Comparison of ENCODE assay signal across 7 cellular contexts in the genomic region with DNA sequence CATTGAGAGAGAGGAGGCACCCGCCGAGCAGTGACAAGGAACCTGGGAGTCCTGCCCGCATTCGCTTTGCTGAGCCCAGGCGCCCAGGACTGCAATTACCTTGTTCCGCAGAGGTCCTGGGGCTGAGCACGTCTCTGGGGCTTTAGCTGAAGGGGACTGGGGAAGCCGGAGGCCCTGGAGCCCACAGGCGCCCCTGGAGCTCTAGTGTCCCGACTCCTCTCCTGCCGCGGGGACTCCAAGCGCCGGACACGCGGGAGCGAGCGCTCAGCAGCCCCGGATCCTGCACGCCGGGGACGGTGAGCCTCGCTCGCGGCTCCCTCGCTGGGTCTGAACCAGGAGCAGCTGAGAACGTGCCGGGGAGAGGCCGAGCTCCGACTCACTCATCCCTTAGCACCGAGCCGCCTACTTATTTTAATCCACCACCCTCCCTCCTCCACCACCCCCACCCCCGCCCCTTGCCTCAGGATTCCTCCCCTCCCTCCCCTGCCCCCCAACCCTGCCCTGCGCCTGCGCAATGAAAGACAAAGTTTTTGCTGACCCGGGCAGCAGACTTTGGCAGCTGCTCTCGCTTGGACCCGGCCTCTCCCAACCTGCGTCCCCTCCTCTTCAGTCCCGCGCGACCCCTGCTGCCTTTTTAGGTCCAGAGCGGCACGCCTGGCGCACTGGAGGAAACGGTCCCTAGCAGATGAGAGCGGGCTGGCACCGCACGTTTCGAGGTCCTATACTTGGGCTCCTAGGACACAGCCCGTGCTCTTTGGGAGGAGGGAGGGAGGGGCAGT. TPM values are rescaled to one million over a fixed set of nuclear protein-coding genes. Genes with fewer than 3 reads are reported as not detected.
DNase-seq lines count a peak whose midpoint lies in the region; ATAC-seq, FAIRE-seq and TF ChIP-seq lines count a peak whose summit lies in the region.

A gene (minus strand): TSS at position 382 of the 779 bp plus-strand sequence. CDS start 4,818 bp downstream, outside the sequence.

- H3K27ac Mint-ChIP-seq in chondrocyte (ENCODE audit: unreplicated experiment): peak within 1 kb of the TSS; percentile 84

- WGBS in HepG2 (ENCODE audit: low lambda C conversion rate): under 1% methylated on average over 29 of the region's 51 CpGs
- 1% methylated on average over 51 of the region's 51 CpGs for WGBS in thymus

- no peaks in the 10 kb centered on the region for H3K9me3 Mint-ChIP-seq in chondrocyte (ENCODE audit: low read depth)

- H3K4me3 ChIP-seq in H7 (ENCODE audit: insufficient read depth, low read depth, low read length) (peak within 1 kb of the TSS; percentile 40), HepG2 (replicated peaks in 1 of 3; ENCODE audit: insufficient read depth in 1 of 3, low read depth in 2 of 3, low read length in 3 of 3) (peak within 1 kb of the TSS; percentile 59 to 80 (median 68)), thymus (ENCODE audit: low read length) (peak within 1 kb of the TSS; percentile 21)

- CTCF ChIA-PET in HepG2 (lab: Yijun Ruan, JAX; ENCODE audit: low intra/inter-chr PET ratio, low total read pairs): no interaction called here

- peak within 1 kb of the TSS; percentile 42; the same call in 1 of the 2 replicates for H3K9ac ChIP-seq in HepG2 (ENCODE audit: insufficient read depth, low read depth, low read length)

- no peak for TF ChIP-seq POLR2A in HepG2 (IDR thresholded peaks at IDR 0.05; ENCODE audit: insufficient read depth in 1 of 2, low read depth in 2 of 2, low read length in 2 of 2)

- peak; percentile 94 for DNase-seq in H7
- DNase-seq in NCI-H526 treated with DMSO at 0.1 percent for 48 hours (lab: John Stamatoyannopoulos, UW): peak; percentile 47
- peak; percentile 94 for DNase-seq in chondrocyte (ENCODE audit: low spot score)
- DNase-seq in HepG2 (ENCODE audit: low spot score): peak; percentile 53
- no peak for DNase-seq in hippocampal formation (lab: John Stamatoyannopoulos, UW)

- no peaks in the 10 kb centered on the region for H4K20me1 ChIP-seq in HepG2 (ENCODE audit: insufficient read depth, low read length)

- peak; percentile 44 for TF ChIP-seq CTCF in chondrocyte (IDR thresholded peaks at IDR 0.05)
- peak; percentile 65 for TF ChIP-seq CTCF in HepG2 (CRISPR knock-in tag; IDR thresholded peaks at IDR 0.05)

- H3K4me3 Mint-ChIP-seq in chondrocyte (ENCODE audit: unreplicated experiment): peak within 1 kb of the TSS; percentile 80

- H3K4me1 ChIP-seq in HepG2 (ENCODE audit: insufficient read depth, low read length): peaks cover 31% of the 10 kb centered on the region
- no peaks in the 10 kb centered on the region for H3K4me1 ChIP-seq in thymus (ENCODE audit: control insufficient read depth, insufficient read depth, low read length)

- H3K27me3 ChIP-seq in H7 (ENCODE audit: control insufficient read depth, insufficient read depth, low read length): peaks cover 99% of the 10 kb centered on the region
- H3K27me3 ChIP-seq in HepG2 (ENCODE audit: control insufficient read depth in 1 of 2, insufficient read depth in 2 of 2, low read length in 2 of 2): peaks cover 7 to 58% of the 10 kb centered on the region in 2 experiments
- peaks cover 88% of the 10 kb centered on the region for H3K27me3 ChIP-seq in thymus (ENCODE audit: control insufficient read depth, insufficient read depth)

- no peak for FAIRE-seq in HepG2 (lab: Jason Lieb, UNC)

- no peaks in the 10 kb centered on the region for H3K79me2 ChIP-seq in HepG2 (ENCODE audit: insufficient read depth, low read length)

- H3K4me2 ChIP-seq in HepG2 (ENCODE audit: low read depth, low read length): peak within 1 kb of the TSS; percentile 97

- TF ChIP-seq EP300 in HepG2 (IDR thresholded peaks at IDR 0.05; ENCODE audit: low read depth in 2 of 2, low read length in 2 of 2) (no peak), HepG2 (CRISPR knock-in tag; IDR thresholded peaks at IDR 0.05; ENCODE audit: borderline replicate concordance) (no peak)

- H3K9me3 ChIP-seq in HepG2 (ENCODE audit: low read length): no peaks in the 10 kb centered on the region
- peaks cover 1% of the 10 kb centered on the region for H3K9me3 ChIP-seq in thymus (ENCODE audit: control insufficient read depth)

- ATAC-seq in HepG2 (peak; percentile 78), HG03175 (IDR thresholded peaks at IDR 0.05; ENCODE audit: unreplicated experiment) (no peak)

- H3K27ac ChIP-seq in HepG2 (ENCODE audit: extremely low read length, insufficient read depth, low read length) (no peak within 1 kb of the TSS), thymus (ENCODE audit: low read depth) (no peak within 1 kb of the TSS)

- peaks cover 10% of the 10 kb centered on the region for H3K27me3 Mint-ChIP-seq in chondrocyte (ENCODE audit: low read depth)

- BruUV-seq in HepG2 (replicated peaks; lab: Mats Ljungman, UMichigan): no TSS peak

- H3K36me3 ChIP-seq in H7 (replicated peaks; ENCODE audit: control insufficient read depth, insufficient read depth, low read length): no peaks in the 10 kb centered on the region
- H3K36me3 ChIP-seq in HepG2 (replicated peaks in 1 of 2; ENCODE audit: control insufficient read depth in 1 of 2, insufficient read depth in 2 of 2, low read length in 2 of 2): no peaks in the 10 kb centered on the region
- H3K36me3 ChIP-seq in thymus (ENCODE audit: control insufficient read depth, insufficient read depth): no peaks in the 10 kb centered on the region

- intact Hi-C loops in HepG2 (cut with micrococcal nuclease; ENCODE audit: unreplicated experiment): no loop called here

- in situ Hi-C loops in HepG2 (cut with HindIII; ENCODE audit: extremely low pct_ligation_motif_present, low pct_unique_long_range_greater_than_20kb): loop anchor here (5.0 kb wide), 1 partner anchor 504 kb away; no protein-coding TSS in a partner anchor

- H3K36me3 Mint-ChIP-seq in chondrocyte (ENCODE audit: low read depth): peaks cover 10% of the 10 kb centered on the region

- 0 out of 2 replicates have a peak, but pooled peaks have one; percentile 4 for TF ChIP-seq RAD21 in HepG2 (CRISPR knock-in tag; IDR thresholded peaks at IDR 0.05)

- POLR2A ChIA-PET in HepG2 (lab: Yijun Ruan, JAX): interaction anchor here (0.7 to 5.4 kb wide), 7 partner anchors 10 to 798 kb away, joined by 3 to 55 read pairs (median 3); a partner anchor contains a TSS

- H2AFZ ChIP-seq in HepG2 (ENCODE audit: low read length): no peak within 1 kb of the TSS

- H3K4me1 Mint-ChIP-seq in chondrocyte (ENCODE audit: low read depth): peaks cover 53% of the 10 kb centered on the region

TF ChIP-seq in HepG2, 621 proteins besides CTCF, POLR2A, EP300 and RAD21 (continues in another document):
- TF ChIP-seq ZNF124 (CRISPR knock-in tag; IDR thresholded peaks at IDR 0.05): no peak
- no peak for TF ChIP-seq ZNF382 (CRISPR knock-in tag; IDR thresholded peaks at IDR 0.05; ENCODE audit: borderline replicate concordance)
- TF ChIP-seq ZNF598 (CRISPR knock-in tag; IDR thresholded peaks at IDR 0.05; ENCODE audit: borderline replicate concordance): no peak
- TF ChIP-seq ATRX (CRISPR knock-in tag; IDR thresholded peaks at IDR 0.05; ENCODE audit: borderline replicate concordance): no peak
- TF ChIP-seq MEF2D (CRISPR knock-in tag; IDR thresholded peaks at IDR 0.05): no peak
- TF ChIP-seq ZMAT3 (CRISPR knock-in tag; conservative IDR thresholded peaks at IDR 0.05): no peak
- TF ChIP-seq ZNF644 (CRISPR knock-in tag; IDR thresholded peaks at IDR 0.05; ENCODE audit: low read depth): no peak
- no peak for TF ChIP-seq FLYWCH1 (CRISPR knock-in tag; IDR thresholded peaks at IDR 0.05)
- TF ChIP-seq, protein P1, sequence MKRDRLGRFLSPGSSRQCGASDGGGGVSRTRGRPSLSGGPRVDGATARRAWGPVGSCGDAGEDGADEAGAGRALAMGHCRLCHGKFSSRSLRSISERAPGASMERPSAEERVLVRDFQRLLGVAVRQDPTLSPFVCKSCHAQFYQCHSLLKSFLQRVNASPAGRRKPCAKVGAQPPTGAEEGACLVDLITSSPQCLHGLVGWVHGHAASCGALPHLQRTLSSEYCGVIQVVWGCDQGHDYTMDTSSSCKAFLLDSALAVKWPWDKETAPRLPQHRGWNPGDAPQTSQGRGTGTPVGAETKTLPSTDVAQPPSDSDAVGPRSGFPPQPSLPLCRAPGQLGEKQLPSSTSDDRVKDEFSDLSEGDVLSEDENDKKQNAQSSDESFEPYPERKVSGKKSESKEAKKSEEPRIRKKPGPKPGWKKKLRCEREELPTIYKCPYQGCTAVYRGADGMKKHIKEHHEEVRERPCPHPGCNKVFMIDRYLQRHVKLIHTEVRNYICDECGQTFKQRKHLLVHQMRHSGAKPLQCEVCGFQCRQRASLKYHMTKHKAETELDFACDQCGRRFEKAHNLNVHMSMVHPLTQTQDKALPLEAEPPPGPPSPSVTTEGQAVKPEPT (CRISPR knock-in tag; IDR thresholded peaks at IDR 0.05; ENCODE audit: low read depth): no peak; the same call in 1 of the 2 replicates
- no peak for TF ChIP-seq RXRB (CRISPR knock-in tag; IDR thresholded peaks at IDR 0.05; ENCODE audit: borderline replicate concordance)

RNA-seq across cellular contexts. Expression of the gene that starts here (rescaled TPM):
- total RNA-seq in H7 (2014; rRNA removed; shearing (Covaris generic)): 0.44 TPM in 1 of 2 replicates, not detected in the other
- total RNA-seq in chondrocyte: 14.1 to 34.5 TPM (median 32.3 TPM) in 3 replicates
- total RNA-seq in HepG2 (2016; rRNA removed; fragmentation: Illumina TruSeq; extraction: Trizol): 0.81 and 1.1 TPM in 2 replicates
- total RNA-seq in HepG2 (2016; cell fraction: cytosol; rRNA removed; fragmentation: Illumina TruSeq; extraction: Trizol; ENCODE audit: low read depth): 0.44 and 0.81 TPM in 2 replicates
- 0.49 and 1.2 TPM in 2 replicates for total RNA-seq in HepG2 (2016; cell fraction: insoluble cytoplasmic fraction; rRNA removed; fragmentation: Illumina TruSeq; extraction: Trizol)
- total RNA-seq in HepG2 (2016; cell fraction: membrane; rRNA removed; fragmentation: Illumina TruSeq; extraction: Trizol): 1.00 and 1.0 TPM in 2 replicates
- total RNA-seq in HepG2 (2016; cell fraction: nucleus; rRNA removed; fragmentation: Illumina TruSeq; extraction: Trizol): 0.90 and 1.1 TPM in 2 replicates
- polyA plus RNA-seq in HepG2 (2011; rRNA removed): 0.63 and 0.72 TPM in 2 replicates
- 0.33 and 0.91 TPM in 2 replicates for polyA plus RNA-seq in HepG2 (2011; cell fraction: cytosol; rRNA removed)
- polyA plus RNA-seq in HepG2 (2011; cell fraction: nucleus; rRNA removed): 1.4 and 2.1 TPM in 2 replicates
- 0.05 and 0.35 TPM in 2 replicates for polyA plus RNA-seq in HepG2 (2012)
- 0.26 and 0.32 TPM in 2 replicates for polyA plus RNA-seq in HepG2 (2016; cell fraction: cytosol; fragmentation: Illumina TruSeq; extraction: Trizol; ENCODE audit: low read depth)
- polyA plus RNA-seq in HepG2 (2016; cell fraction: insoluble cytoplasmic fraction; fragmentation: Illumina TruSeq; extraction: Trizol; ENCODE audit: low read depth): 1.1 and 1.3 TPM in 2 replicates
- 0.49 TPM in 2 replicates for polyA plus RNA-seq in HepG2 (2016; cell fraction: membrane; fragmentation: Illumina TruSeq; extraction: Trizol; ENCODE audit: low read depth)
- polyA plus RNA-seq in HepG2 (2016; cell fraction: nucleus; fragmentation: Illumina TruSeq; extraction: Trizol; ENCODE audit: insufficient read depth, low read depth): 1.7 and 2.3 TPM in 2 replicates
- 0.20 TPM in 1 of 2 replicates, not detected in the other for polyA minus RNA-seq in HepG2 (2011; rRNA and poly(A)+ RNA removed; ENCODE audit: low replicate concordance)
- 0.26 TPM in 1 of 2 replicates, not detected in the other for polyA minus RNA-seq in HepG2 (2011; cell fraction: cytosol; rRNA and poly(A)+ RNA removed)
- polyA minus RNA-seq in HepG2 (2011; cell fraction: nucleus; rRNA and poly(A)+ RNA removed): 0.39 and 0.75 TPM in 2 replicates
- polyA plus RNA-seq in thymus: 6.0 TPM

Comparison
In these comparisons a context has a peak if more than half of its experiments do, and no peak if none do; other contexts are left out.
1. Peak in DNase-seq and H3K4me3 ChIP-seq in H7; RNA of the gene not detected or under 1 TPM.
2. DNase-seq: peak in NCI-H526 treated with DMSO at 0.1 percent for 48 hours (single experiment), chondrocyte (single experiment) and HepG2 (single experiment); none in hippocampal formation (0 of 2).
3. Peak in every context shown above with its lines, with median percentiles within 50 percentile points of each other: H3K4me3 ChIP-seq.